Comparison of ENCODE assay signal across 1 cellular context in genomic region chr7:45574521-45575500, GRCh38.
A peak's percentile ranks its signal among the peaks of the same experiment; 100 is the strongest.
TF ChIP-seq lines count a peak whose summit lies in the region.

No MANE protein-coding gene starts in this region.

TF ChIP-seq in HepG2, 621 proteins besides CTCF, POLR2A, EP300 and RAD21 (continued from another document and continues in another):
- no peak for TF ChIP-seq TIGD3 (CRISPR knock-in tag; IDR thresholded peaks at IDR 0.05; ENCODE audit: borderline replicate concordance)
- TF ChIP-seq HOXD1 (CRISPR knock-in tag; IDR thresholded peaks at IDR 0.05) = no peak
- no peak for TF ChIP-seq PAXIP1 (CRISPR knock-in tag; conservative IDR thresholded peaks at IDR 0.05)
- 0 out of 2 replicates have a peak, but pooled peaks have one; percentile 37 for TF ChIP-seq ZNF766 (CRISPR knock-in tag; IDR thresholded peaks at IDR 0.05; ENCODE audit: borderline replicate concordance)
- TF ChIP-seq SMC3 (IDR thresholded peaks at IDR 0.05; ENCODE audit: low read length) = no peak
- TF ChIP-seq ZFP36 (IDR thresholded peaks at IDR 0.05; ENCODE audit: borderline replicate concordance, low read depth, low read length, partially characterized antibody) = no peak
- 0 out of 2 replicates have a peak, but pooled peaks have one; percentile 29 for TF ChIP-seq ZNF232 (CRISPR knock-in tag; IDR thresholded peaks at IDR 0.05; ENCODE audit: borderline replicate concordance)
- no peak for TF ChIP-seq ZNF776 (CRISPR knock-in tag; IDR thresholded peaks at IDR 0.05)
- no peak for TF ChIP-seq ZEB1 (IDR thresholded peaks at IDR 0.05; ENCODE audit: insufficient replicate concordance, low read depth)
- TF ChIP-seq ARNT2 (CRISPR knock-in tag; IDR thresholded peaks at IDR 0.05; ENCODE audit: low read depth) = 0 out of 2 replicates have a peak, but pooled peaks have one; percentile 54
- no peak for TF ChIP-seq SYNCRIP (IDR thresholded peaks at IDR 0.05; ENCODE audit: insufficient read depth, low read depth, low read length)
- TF ChIP-seq KDM5B (CRISPR knock-in tag; IDR thresholded peaks at IDR 0.05; ENCODE audit: borderline replicate concordance) = no peak
- TF ChIP-seq ARID4A (CRISPR knock-in tag; IDR thresholded peaks at IDR 0.05; ENCODE audit: borderline replicate concordance) = no peak; the same call in 1 of the 2 replicates
- TF ChIP-seq ZNF567 (CRISPR knock-in tag; IDR thresholded peaks at IDR 0.05; ENCODE audit: borderline replicate concordance) = no peak
- no peak; the same call in 1 of the 2 replicates for TF ChIP-seq ZFP90 (CRISPR knock-in tag; IDR thresholded peaks at IDR 0.05; ENCODE audit: borderline replicate concordance)
- TF ChIP-seq ZKSCAN8 (CRISPR knock-in tag; IDR thresholded peaks at IDR 0.05; ENCODE audit: borderline replicate concordance) = no peak
- TF ChIP-seq ZMAT3 (CRISPR knock-in tag; conservative IDR thresholded peaks at IDR 0.05) = no peak
- TF ChIP-seq NAIF1 (CRISPR knock-in tag; IDR thresholded peaks at IDR 0.05; ENCODE audit: borderline replicate concordance) = no peak
- no peak for TF ChIP-seq ZNF460 (CRISPR knock-in tag; IDR thresholded peaks at IDR 0.05; ENCODE audit: borderline replicate concordance)
- no peak for TF ChIP-seq ZNF737 (CRISPR knock-in tag; IDR thresholded peaks at IDR 0.05; ENCODE audit: borderline replicate concordance)
- TF ChIP-seq JUN (CRISPR knock-in tag; IDR thresholded peaks at IDR 0.05) = no peak
- no peak for TF ChIP-seq ZNF205 (CRISPR knock-in tag; IDR thresholded peaks at IDR 0.05)
- TF ChIP-seq SPEN (CRISPR knock-in tag; IDR thresholded peaks at IDR 0.05; ENCODE audit: low read depth) = 0 out of 2 replicates have a peak, but pooled peaks have one; percentile 21
- no peak for TF ChIP-seq IRF2 (CRISPR knock-in tag; IDR thresholded peaks at IDR 0.05)
- TF ChIP-seq ZIK1 (CRISPR knock-in tag; IDR thresholded peaks at IDR 0.05; ENCODE audit: borderline replicate concordance, low read depth) = no peak
- TF ChIP-seq SIN3A (IDR thresholded peaks at IDR 0.05; ENCODE audit: borderline replicate concordance, low read depth, low read length) = no peak
- TF ChIP-seq CHD2 (IDR thresholded peaks at IDR 0.05; ENCODE audit: low read depth, low read length) = no peak
- TF ChIP-seq XRCC5 (optimal IDR thresholded peaks at IDR 0.05; ENCODE audit: low read length) = no peak
- TF ChIP-seq NFYC (CRISPR knock-in tag; IDR thresholded peaks at IDR 0.05) = no peak
- TF ChIP-seq MAFK (conservative IDR thresholded peaks at IDR 0.05 in 1 of 2, IDR thresholded peaks at IDR 0.05 in 1 of 2; ENCODE audit: low read length in 2 of 2) = no peak
- TF ChIP-seq DZIP1 (CRISPR knock-in tag; IDR thresholded peaks at IDR 0.05) = no peak
- TF ChIP-seq ZNF44 (CRISPR knock-in tag; IDR thresholded peaks at IDR 0.05) = no peak
- TF ChIP-seq ZNF564 (CRISPR knock-in tag; IDR thresholded peaks at IDR 0.05) = 0 out of 2 replicates have a peak, but pooled peaks have one; percentile 33
- TF ChIP-seq ZNF687 (CRISPR knock-in tag; IDR thresholded peaks at IDR 0.05) = peak; percentile 59
- TF ChIP-seq ZNF678 (CRISPR knock-in tag; IDR thresholded peaks at IDR 0.05) = no peak
- TF ChIP-seq SMAD3 (CRISPR knock-in tag; IDR thresholded peaks at IDR 0.05) = no peak
- no peak for TF ChIP-seq TERF1 (CRISPR knock-in tag; IDR thresholded peaks at IDR 0.05)
- 0 out of 2 replicates have a peak, but pooled peaks have one; percentile 29 for TF ChIP-seq KLF12 (CRISPR knock-in tag; IDR thresholded peaks at IDR 0.05; ENCODE audit: borderline replicate concordance)
- TF ChIP-seq DDIT3 (CRISPR knock-in tag; IDR thresholded peaks at IDR 0.05) = no peak
- 0 out of 2 replicates have a peak, but pooled peaks have one; percentile 26 for TF ChIP-seq ZHX1 (CRISPR knock-in tag; IDR thresholded peaks at IDR 0.05; ENCODE audit: low read depth)
- peak; percentile 14; the same call in 1 of the 2 replicates for TF ChIP-seq GABPB1 (CRISPR knock-in tag; IDR thresholded peaks at IDR 0.05)
